Comparison of ENCODE assay signal across 8 cellular contexts in genomic region chr12:49232940-49233841, GRCh38. TPM values are rescaled to one million over a fixed set of nuclear protein-coding genes. Genes with fewer than 3 reads are reported as not detected.
DNase-seq lines count a peak whose midpoint lies in the region; ATAC-seq and TF ChIP-seq lines count a peak whose summit lies in the region.

No MANE protein-coding gene starts in this region.

- no peaks in the 10 kb centered on the region for H3K9me3 ChIP-seq in lung (ENCODE audit: control insufficient read depth in 2 of 2, insufficient read depth in 1 of 2, low read length in 1 of 2)

- no peaks in the 10 kb centered on the region for H3K27me3 ChIP-seq in lung (ENCODE audit: control insufficient read depth, insufficient read depth)

- H3K36me3 ChIP-seq in lung (ENCODE audit: control insufficient read depth in 2 of 2, insufficient read depth in 2 of 2, low read length in 2 of 2), result no peaks in the 10 kb centered on the region

- no peak for ATAC-seq in lung (ENCODE audit: insufficient read depth, low FRiP score)
- ATAC-seq in HG03159 (IDR thresholded peaks at IDR 0.05; ENCODE audit: unreplicated experiment), result no peak

- no peak overlapping the region for H3K4me3 ChIP-seq in lung

- peak overlapping the region; percentile 81 for H3K27ac Mint-ChIP-seq in T-helper 2 cell treated with Interferon-gamma antibody and Interleukin-4, amounts not matched to agents 5 μg/mL and 100 μg/mL, for 36 hours

- TF ChIP-seq CTCF in lung (IDR thresholded peaks at IDR 0.05; ENCODE audit: control extremely low read depth, extremely low read depth) (no peak), RWPE1 (conservative IDR thresholded peaks at IDR 0.05; ENCODE audit: low read depth) (no peak)

- CTCF ChIA-PET in RWPE1 (lab: Yijun Ruan, JAX), result interaction anchor here (0.6 kb wide), 1 partner anchor 155 kb away, joined by 5 read pairs; no protein-coding TSS in a partner anchor

- no peaks in the 10 kb centered on the region for H3K9me3 Mint-ChIP-seq in T-helper 2 cell treated with Interferon-gamma antibody and Interleukin-4, amounts not matched to agents 5 μg/mL and 100 μg/mL, for 36 hours

- H3K36me3 Mint-ChIP-seq in T-helper 2 cell treated with Interferon-gamma antibody and Interleukin-4, amounts not matched to agents 5 μg/mL and 100 μg/mL, for 36 hours (ENCODE audit: low read depth), result peaks cover 1% of the 10 kb centered on the region

- WGBS in lung, 2 donors, result 35 to 49% methylated on average over 25 of the region's 25 CpGs

- H3K27ac ChIP-seq in lung (ENCODE audit: low read depth in 1 of 2, low read length in 1 of 2), result peak overlapping the region; percentile 74 to 93
- peak overlapping the region; percentile 99 for H3K27ac ChIP-seq in temporal lobe (ENCODE audit: low read depth, low read length)
- H3K27ac ChIP-seq in RWPE1, result no peak overlapping the region

- peaks cover 0 to 14% of the 10 kb centered on the region in 2 donors for H3K4me1 ChIP-seq in lung (ENCODE audit: control insufficient read depth in 2 of 2, insufficient read depth in 2 of 2, low read length in 2 of 2)

- H3K4me3 Mint-ChIP-seq in T-helper 2 cell treated with Interferon-gamma antibody and Interleukin-4, amounts not matched to agents 5 μg/mL and 100 μg/mL, for 36 hours, result peak overlapping the region; percentile 72

- no peak for DNase-seq in T-helper 2 cell treated with Interferon-gamma antibody and Interleukin-4, amounts not matched to agents 5 μg/mL and 100 μg/mL, for 36 hours (ENCODE audit: low spot score)
- no peak for DNase-seq in T-helper 2 cell
- peak; percentile 97 for DNase-seq in NCI-H69 (lab: John Stamatoyannopoulos, UW)
- peak; percentile 26 for DNase-seq in cerebellum (ENCODE audit: low spot score)
- DNase-seq in lung (ENCODE audit: low spot score), result peak; percentile 40
- no peak for DNase-seq in RWPE1 (ENCODE audit: low spot score)

- peaks cover 3% of the 10 kb centered on the region for H3K27me3 Mint-ChIP-seq in T-helper 2 cell treated with Interferon-gamma antibody and Interleukin-4, amounts not matched to agents 5 μg/mL and 100 μg/mL, for 36 hours (ENCODE audit: low read depth)

- peaks cover 15% of the 10 kb centered on the region for H3K4me1 Mint-ChIP-seq in T-helper 2 cell treated with Interferon-gamma antibody and Interleukin-4, amounts not matched to agents 5 μg/mL and 100 μg/mL, for 36 hours (ENCODE audit: low read depth)

- POLR2A ChIA-PET in RWPE1 (lab: Yijun Ruan, JAX; ENCODE audit: low non-redundant PET), result interaction anchor here (0.6 kb wide), 1 partner anchor 155 kb away, joined by 6 read pairs; no protein-coding TSS in a partner anchor

RNA-seq across cellular contexts. Expression of gene TUBA1C, which starts 31.7 kb away (rescaled TPM):
- total RNA-seq in cerebellum (46.1 TPM), lung (100 to 1,000 TPM in 1 of 2 donors, 10 to 100 TPM in 1; 54.3 to 224 TPM), temporal lobe (39.3 TPM)
- polyA plus RNA-seq in lung, result 100 to 1,000 TPM; 179 to 593 TPM

RNA-seq across cellular contexts. Expression of gene TUBA1A, which starts 44.3 kb away (rescaled TPM):
- total RNA-seq in cerebellum, result 3,426 TPM
- total RNA-seq in lung, result 100 to 1,000 TPM; 264 to 270 TPM
- 100 to 1,000 TPM in 1 of 2 donors, 10 to 100 TPM in 1; 89.7 to 253 TPM for polyA plus RNA-seq in lung
- 6,946 TPM for total RNA-seq in temporal lobe

Comparison
In these comparisons a context has a peak if more than half of its experiments do, and no peak if none do; other contexts are left out.
1. DNase-seq: peak in NCI-H69 (single experiment), cerebellum (single experiment) and lung (single experiment); none in T-helper 2 cell treated with Interferon-gamma antibody and Interleukin-4, amounts not matched to agents 5 μg/mL and 100 μg/mL, for 36 hours (single experiment), T-helper 2 cell (0 of 5) and RWPE1 (single experiment).
2. RNA of gene TUBA1A, which starts 44.3 kb away (total RNA-seq): 6,946 TPM in temporal lobe (single experiment) and 3,426 TPM in cerebellum (single experiment); 264 to 270 TPM in lung; every median in the first group is over 10 times any median in the second.